In the genomic region with DNA sequence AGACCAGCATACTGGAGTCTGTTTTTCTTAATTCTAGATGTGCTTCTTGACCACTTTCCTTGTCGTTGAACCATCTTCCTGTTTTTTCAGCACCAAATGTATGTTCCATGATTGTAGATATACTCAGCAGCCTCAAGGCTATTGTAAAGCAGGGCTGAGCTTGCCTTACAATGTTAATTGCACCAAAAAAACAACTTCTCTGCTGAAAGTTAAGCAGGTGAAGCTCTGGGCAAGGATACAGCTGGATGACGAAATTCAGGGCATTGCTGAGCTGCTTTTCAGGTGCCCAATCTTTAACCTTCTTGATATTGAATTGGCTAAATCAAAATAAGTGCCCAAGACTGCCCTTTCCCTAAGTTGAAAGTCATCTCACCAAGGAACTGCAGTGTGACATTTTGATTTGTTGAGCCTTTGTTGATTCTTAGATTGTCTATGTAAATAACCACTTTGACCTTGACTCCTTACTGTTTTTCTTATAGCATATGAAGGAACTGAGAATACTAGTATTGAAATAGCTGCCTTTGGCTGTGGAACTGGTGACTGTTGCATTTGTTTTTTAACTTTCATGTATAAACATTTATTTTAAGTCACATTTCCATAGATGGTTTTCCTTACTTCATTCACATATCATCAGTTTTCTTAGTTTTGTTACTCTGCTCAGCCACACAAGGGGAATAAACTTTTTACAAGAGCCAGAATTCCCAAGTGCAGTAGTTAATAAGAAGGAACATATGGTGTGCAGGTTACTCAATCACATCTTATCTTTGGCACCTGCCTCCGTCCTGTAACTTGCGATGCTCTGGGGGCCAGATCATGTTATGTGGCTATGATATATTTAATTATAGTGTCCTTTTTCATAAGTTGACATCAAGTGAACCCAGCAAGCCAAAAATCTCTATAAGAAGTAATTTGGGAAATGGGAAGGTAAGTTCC, we compare ENCODE assay signal across 27 cellular contexts. TPM values are rescaled to one million over a fixed set of nuclear protein-coding genes. Genes with fewer than 3 reads are reported as not detected.
A peak's percentile ranks its signal among the peaks of the same experiment; 100 is the strongest.
DNase-seq lines count a peak whose midpoint lies in the region; ATAC-seq and TF ChIP-seq lines count a peak whose summit lies in the region.
"Had no signal": no experiment of that assay in that cellular context is flagged by ENCODE, and none has a peak within 500 bp of the region (broad histone marks: within the 10 kb centered on the region; RNA-seq: fewer than 3 reads in every experiment).

No MANE protein-coding gene starts in this region.

- no peak for TF ChIP-seq POLR2A in esophagus muscularis mucosa (IDR thresholded peaks at IDR 0.05; ENCODE audit: low read depth)

- no peak for ATAC-seq in CD4-positive, alpha-beta T cell (ENCODE audit: poor library complexity)
- no peak for ATAC-seq in GM21717 (IDR thresholded peaks at IDR 0.05; ENCODE audit: unreplicated experiment)
- ATAC-seq: activated T-cell treated with anti-CD3 and anti-CD28 coated beads, Interleukin-2, amount 50 U/mL, for 4 hours; heart left ventricle; sciatic nerve had no signal

- H3K27me3 ChIP-seq in CD4-positive, alpha-beta T cell (ENCODE audit: control insufficient read depth, insufficient read depth, low read length) = no peaks in the 10 kb centered on the region
- no peaks in the 10 kb centered on the region for H3K27me3 ChIP-seq in esophagus muscularis mucosa
- H3K27me3 ChIP-seq: heart left ventricle, Peyer's patch had no signal

- POLR2A ChIA-PET in CD4-positive, alpha-beta T cell (lab: Charles Lee) = no interaction called here

- WGBS in esophagus muscularis mucosa = 90% methylated on average over 4 of the region's 4 CpGs

- no peak for TF ChIP-seq EP300 in esophagus muscularis mucosa (IDR thresholded peaks at IDR 0.05)

- H3K4me3 Mint-ChIP-seq in CD4-positive, alpha-beta T cell = peak overlapping the region; percentile 62
- no peak overlapping the region for H3K4me3 Mint-ChIP-seq in progenitor cell of endocrine pancreas (ENCODE audit: low read depth)
- H3K4me3 Mint-ChIP-seq: activated CD4-positive, alpha-beta T cell treated with anti-CD3 and anti-CD28 coated beads, Interleukin-2, amount 10 ng/mL, durations not matched to agents 24 days and 14 days; activated T-cell treated with anti-CD3 and anti-CD28 coated beads, Interleukin-2, amount 50 U/mL, for 4 hours had no signal

- H3K4me1 Mint-ChIP-seq in CD4-positive, alpha-beta T cell (ENCODE audit: low read depth) = peaks cover 60% of the 10 kb centered on the region
- peaks cover 32% of the 10 kb centered on the region for H3K4me1 Mint-ChIP-seq in progenitor cell of endocrine pancreas (ENCODE audit: low read depth)

- no peak overlapping the region for H3K4me3 ChIP-seq in esophagus muscularis mucosa
- H3K4me3 ChIP-seq: heart left ventricle, Peyer's patch, prostate gland, thoracic aorta had no signal

- H3K4me1 ChIP-seq in esophagus muscularis mucosa = peaks cover 5 to 44% (median 28%) of the 10 kb centered on the region in 4 donors
- H3K4me1 ChIP-seq: BE2C had no signal

- DNase-seq in CD4-positive, alpha-beta T cell = no peak
- DNase-seq in LHCN-M2 (ENCODE audit: low read depth) (peak; percentile 29), caudate nucleus (lab: John Stamatoyannopoulos, UW) (no peak), progenitor cell of endocrine pancreas (ENCODE audit: low spot score, unreplicated experiment) (no peak), NCI-H187 treated with DMSO at 0.1 percent for 48 hours (lab: John Stamatoyannopoulos, UW) (no peak), esophagus muscularis mucosa (ENCODE audit: extremely low spot score) (no peak)
- DNase-seq: ACHN; activated CD4-positive, alpha-beta T cell treated with anti-CD3 and anti-CD28 coated beads, Interleukin-2, amount 10 ng/mL, durations not matched to agents 24 days and 14 days; activated T-cell treated with anti-CD3 and anti-CD28 coated beads, Interleukin-2, amount 50 U/mL, for 4 hours; BE2C; DMS79 treated with DMSO at 0.1 percent for 48 hours; effector memory CD4-positive, alpha-beta T cell; erythroblast; foreskin fibroblast; GF-D8; HCEC 1CT; heart left ventricle; KG1; NCI-H510A treated with DMSO at 0.1 percent for 48 hours; Peyer's patch; SHP77 treated with DMSO at 0.1 percent for 48 hours; stimulated activated naive CD4-positive, alpha-beta T cell; WERI-Rb-1 had no signal

- H3K9me3 Mint-ChIP-seq in CD4-positive, alpha-beta T cell = no peaks in the 10 kb centered on the region
- H3K9me3 Mint-ChIP-seq in progenitor cell of endocrine pancreas (ENCODE audit: low read depth) = no peaks in the 10 kb centered on the region
- H3K9me3 Mint-ChIP-seq: activated CD4-positive, alpha-beta T cell treated with anti-CD3 and anti-CD28 coated beads, Interleukin-2, amount 10 ng/mL, durations not matched to agents 24 days and 14 days; activated T-cell treated with anti-CD3 and anti-CD28 coated beads, Interleukin-2, amount 50 U/mL, for 4 hours had no signal

- H3K36me3 ChIP-seq in esophagus muscularis mucosa = no peaks in the 10 kb centered on the region
- H3K36me3 ChIP-seq: BE2C, heart left ventricle, Peyer's patch, prostate gland, thoracic aorta, WERI-Rb-1 had no signal

- no peak overlapping the region for H3K27ac ChIP-seq in CD4-positive, alpha-beta T cell (ENCODE audit: low read depth, low read length)
- H3K27ac ChIP-seq in caudate nucleus (ENCODE audit: low read depth, low read length) (peak overlapping the region; percentile 37), esophagus muscularis mucosa (replicated peaks in 1 of 4) (no peak overlapping the region)
- H3K27ac ChIP-seq: heart left ventricle, Peyer's patch, thoracic aorta, WERI-Rb-1 had no signal

- intact Hi-C loops in CD4-positive, alpha-beta T cell (cut with DNase I, micrococcal nuclease) = loop anchor here in 1 of 2 experiments (5.0 to 10.0 kb wide), 4 partner anchors 204 to 886 kb away; a partner anchor contains a TSS
- intact Hi-C loops in esophagus muscularis mucosa (cut with DNase I) = loop anchor here (10.0 kb wide), 1 partner anchor 137 kb away; no protein-coding TSS in a partner anchor

- peaks cover 3% of the 10 kb centered on the region for H3K36me3 Mint-ChIP-seq in CD4-positive, alpha-beta T cell (ENCODE audit: low read depth)
- H3K36me3 Mint-ChIP-seq in progenitor cell of endocrine pancreas (ENCODE audit: insufficient read depth) = no peaks in the 10 kb centered on the region

- TF ChIP-seq CTCF in CD4-positive, alpha-beta T cell (IDR thresholded peaks at IDR 0.05) = no peak
- TF ChIP-seq CTCF in progenitor cell of endocrine pancreas (IDR thresholded peaks at IDR 0.05; ENCODE audit: unreplicated experiment) = no peak
- no peak for TF ChIP-seq CTCF in esophagus muscularis mucosa (IDR thresholded peaks at IDR 0.05)

- H3K27ac Mint-ChIP-seq in CD4-positive, alpha-beta T cell = no peak overlapping the region
- peak overlapping the region; percentile 19 for H3K27ac Mint-ChIP-seq in progenitor cell of endocrine pancreas
- H3K27ac Mint-ChIP-seq: activated CD4-positive, alpha-beta T cell treated with anti-CD3 and anti-CD28 coated beads, Interleukin-2, amount 10 ng/mL, durations not matched to agents 24 days and 14 days had no signal

- CTCF ChIA-PET in CD4-positive, alpha-beta T cell (lab: Charles Lee) = interaction anchor here (0.7 to 2.1 kb wide), 4 partner anchors 9 to 814 kb away, joined by 3 to 11 read pairs (median 4); no protein-coding TSS in a partner anchor

- H3K27me3 Mint-ChIP-seq in CD4-positive, alpha-beta T cell = no peaks in the 10 kb centered on the region
- H3K27me3 Mint-ChIP-seq in progenitor cell of endocrine pancreas = peaks cover 10% of the 10 kb centered on the region
- H3K27me3 Mint-ChIP-seq: activated CD4-positive, alpha-beta T cell treated with anti-CD3 and anti-CD28 coated beads, Interleukin-2, amount 10 ng/mL, durations not matched to agents 24 days and 14 days had no signal

- H3K9me3 ChIP-seq in CD4-positive, alpha-beta T cell (ENCODE audit: control insufficient read depth, low read length) = no peaks in the 10 kb centered on the region
- H3K9me3 ChIP-seq in esophagus muscularis mucosa = no peaks in the 10 kb centered on the region
- H3K9me3 ChIP-seq: BE2C, heart left ventricle, Peyer's patch, prostate gland, thoracic aorta had no signal

RNA-seq across cellular contexts. Expression of a gene that starts 3.1 kb away (rescaled TPM):
- 1 to 10 TPM; 5.8 to 6.0 TPM for total RNA-seq in CD4-positive, alpha-beta T cell
- total RNA-seq in LHCN-M2 (2014; rRNA removed) = 11.9 and 12.1 TPM in 2 replicates
- 5.9 TPM for polyA plus RNA-seq in LHCN-M2 (2012)
- total RNA-seq in progenitor cell of endocrine pancreas = 22.0 and 26.0 TPM in 2 replicates
- 10 to 100 TPM in 3 of 4 donors, 1 to 10 TPM in 1; 9.7 to 14.2 (median 11.9) TPM for total RNA-seq in esophagus muscularis mucosa

RNA-seq across cellular contexts. Expression of a gene that starts 39.5 kb away (rescaled TPM):
- total RNA-seq in CD4-positive, alpha-beta T cell = not detected
- total RNA-seq in LHCN-M2 (2014; rRNA removed) (1.8 and 2.2 TPM in 2 replicates), progenitor cell of endocrine pancreas (103 and 104 TPM in 2 replicates), esophagus muscularis mucosa (10 to 100 TPM in 3 of 4 donors, 1 to 10 TPM in 1; 8.7 to 23.9 (median 14.5) TPM)
- 3.9 TPM for polyA plus RNA-seq in LHCN-M2 (2012)
